ENCODE assay signal across 10 cellular contexts in the genomic region with DNA sequence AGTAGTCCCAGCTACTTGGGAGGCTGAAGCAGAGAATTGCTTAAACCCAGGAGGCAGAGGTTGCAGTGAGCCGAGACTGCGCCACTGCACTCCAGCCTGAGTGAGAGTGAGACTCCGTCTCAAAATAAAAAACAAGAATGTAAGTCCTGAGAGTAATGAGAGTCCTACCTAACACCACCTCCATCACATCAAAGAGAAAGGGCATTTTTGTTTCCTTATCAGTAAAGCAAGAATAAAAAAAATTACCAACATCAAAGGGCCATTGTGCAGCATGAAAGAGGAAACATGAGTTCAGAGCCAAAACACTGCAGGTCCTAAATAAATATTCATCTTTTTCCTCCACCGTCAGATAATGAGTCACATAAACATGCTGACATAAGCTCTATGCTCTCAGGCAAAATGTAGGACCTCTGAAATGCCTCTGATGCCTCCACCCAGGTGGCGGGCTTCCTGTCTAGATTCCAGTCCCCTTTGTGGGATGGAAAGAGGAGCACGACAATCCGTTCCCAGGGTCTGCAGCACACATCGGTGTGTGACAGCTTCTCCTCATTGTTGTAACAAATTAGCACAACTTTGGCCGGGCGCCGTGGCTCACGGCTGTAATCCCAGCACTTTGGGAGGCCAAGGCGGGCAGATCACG. TPM values are rescaled to one million over a fixed set of nuclear protein-coding genes. Genes with fewer than 3 reads are reported as not detected.
DNase-seq lines count a peak whose midpoint lies in the region; TF ChIP-seq lines count a peak whose summit lies in the region.
"Had no signal": no experiment of that assay in that cellular context is flagged by ENCODE, and none has a peak within 500 bp of the region (broad histone marks: within the 10 kb centered on the region; RNA-seq: fewer than 3 reads in every experiment).

No MANE protein-coding gene starts in this region.

- no peak overlapping the region for H3K4me3 ChIP-seq in fibroblast of villous mesenchyme (ENCODE audit: low read depth, low read length)
- H3K4me3 ChIP-seq: esophagus muscularis mucosa, left ventricle myocardium inferior had no signal

- H3K27ac ChIP-seq in VCaP (peak overlapping the region; percentile 71), substantia nigra (ENCODE audit: low read depth, low read length, poor library complexity, severe bottlenecking) (peak overlapping the region; percentile 68)
- H3K27ac ChIP-seq: left ventricle myocardium inferior had no signal

- TF ChIP-seq CTCF in VCaP (conservative IDR thresholded peaks at IDR 0.05) (no peak), fibroblast of villous mesenchyme (IDR thresholded peaks at IDR 0.05; ENCODE audit: insufficient read depth, low read depth, low read length) (no peak)

- DNase-seq in HCEC 1CT (peak; percentile 69), fibroblast of villous mesenchyme (ENCODE audit: low read depth) (peak; percentile 38), substantia nigra (lab: John Stamatoyannopoulos, UW) (no peak), Kasumi-1 (lab: John Stamatoyannopoulos, UW) (no peak)
- no peak for DNase-seq in activated CD4-positive, alpha-beta T cell treated with anti-CD3 and anti-CD28 coated beads for 48 hours
- no peak for DNase-seq in activated CD4-positive, alpha-beta T cell treated with anti-CD3 and anti-CD28 coated beads, Interleukin-2, amount 50 U/mL, for 4 hours
- DNase-seq: activated CD4-positive, alpha-beta T cell treated with anti-CD3 and anti-CD28 coated beads, Interleukin-2, amount 10 ng/mL, durations not matched to agents 24 days and 14 days; left ventricle myocardium inferior had no signal

RNA-seq across cellular contexts. Expression of gene ATP9A, which starts 7.2 kb away (rescaled TPM):
- 6.9 and 9.3 TPM in 2 replicates for total RNA-seq in fibroblast of villous mesenchyme

RNA-seq across cellular contexts. Expression of gene SALL4, which starts 41.3 kb away (rescaled TPM):
- total RNA-seq in fibroblast of villous mesenchyme: 0.43 and 0.97 TPM in 2 replicates
- total RNA-seq: esophagus muscularis mucosa had no signal

Comparison
In these comparisons a context has a peak if more than half of its experiments do, and no peak if none do; other contexts are left out.
1. DNase-seq: peak in HCEC 1CT (single experiment) and fibroblast of villous mesenchyme (single experiment); none in substantia nigra (0 of 49), Kasumi-1 (0 of 2), activated CD4-positive, alpha-beta T cell treated with anti-CD3 and anti-CD28 coated beads for 48 hours (single experiment) and activated CD4-positive, alpha-beta T cell treated with anti-CD3 and anti-CD28 coated beads, Interleukin-2, amount 50 U/mL, for 4 hours (0 of 2).